Comparison of ENCODE assay signal across 36 cellular contexts in genomic region chr3:100580147-100580546, GRCh38. TPM values are rescaled to one million over a fixed set of nuclear protein-coding genes. Genes with fewer than 3 reads are reported as not detected.
"Had no signal": no experiment of that assay in that cellular context is flagged by ENCODE, and none has a peak within 500 bp of the region (broad histone marks: within the 10 kb centered on the region; RNA-seq: fewer than 3 reads in every experiment).

No MANE protein-coding gene starts in this region.

- DNase-seq: activated effector memory CD4-positive, alpha-beta T cell treated with anti-CD3 and anti-CD28 coated beads, Interleukin-2, amount 50 U/mL, for 16 hours; activated effector memory CD4-positive, alpha-beta T cell treated with Interleukin-2 at 50 U/mL for 16 hours; activated gamma-delta T cell; activated gamma-delta T cell treated with Interleukin-2 at 50 U/mL for 16 hours; activated naive CD4-positive, alpha-beta T cell; activated naive CD4-positive, alpha-beta T cell treated with anti-CD3 and anti-CD28 coated beads for 36 hours; activated naive CD4-positive, alpha-beta T cell treated with anti-CD3 and anti-CD28 coated beads, Interleukin-2, amount 10 ng/mL, durations not matched to agents 7 days and 5 days; activated naive CD4-positive, alpha-beta T cell treated with anti-CD3 and anti-CD28 coated beads, Interleukin-2, amount 50 U/mL, for 16 hours; activated naive CD4-positive, alpha-beta T cell treated with Interleukin-2 at 50 U/mL for 16 hours; activated naive CD8-positive, alpha-beta T cell treated with anti-CD3 and anti-CD28 coated beads for 36 hours; activated naive CD8-positive, alpha-beta T cell treated with anti-CD3 and anti-CD28 coated beads, Interleukin-2, amount 10 ng/mL, durations not matched to agents 7 days and 5 days; activated naive CD8-positive, alpha-beta T cell treated with anti-CD3 and anti-CD28 coated beads, Interleukin-2, amount 50 U/mL, for 24 hours; activated T-cell treated with anti-CD3 and anti-CD28 coated beads, Interleukin-2, amount 50 U/mL, for 1 hour; activated T-cell treated with anti-CD3 and anti-CD28 coated beads, Interleukin-2, amount 50 U/mL, for 24 hours; activated T-cell treated with anti-CD3 and anti-CD28 coated beads, Interleukin-2, amount 50 U/mL, for 4 hours; activated T-cell treated with anti-CD3 and anti-CD28 coated beads, Interleukin-2, amount 50 U/mL, for 48 hours; activated T-cell treated with anti-CD3 and anti-CD28 coated beads, Interleukin-2, amount 50 U/mL, for 72 hours; adrenal gland; amniotic stem cell; amygdala; anterior cingulate cortex; aorta; body of pancreas; brain microvascular endothelial cell; caudate nucleus; central memory CD4-positive, alpha-beta T cell; cerebellar nuclear complex had no signal

- ATAC-seq: activated naive CD4-positive, alpha-beta T cell treated with anti-CD3 and anti-CD28 coated beads, Interleukin-2, amount 50 U/mL, for 72 hours; activated naive CD8-positive, alpha-beta T cell treated with anti-CD3 and anti-CD28 coated beads, Interleukin-2, amount 50 U/mL, for 24 hours; activated T-cell treated with anti-CD3 and anti-CD28 coated beads, Interleukin-2, amount 50 U/mL, for 4 hours; activated T-cell treated with anti-CD3 and anti-CD28 coated beads, Interleukin-2, amount 50 U/mL, for 72 hours; activated T-helper 17 cell treated with anti-CD3 and anti-CD28 coated beads, Interleukin-2, amount 50 U/mL, for 72 hours; body of pancreas had no signal

RNA-seq across cellular contexts. Expression of gene ADGRG7, which starts 29.3 kb away (rescaled TPM):
- total RNA-seq: activated naive CD4-positive, alpha-beta T cell treated with anti-CD3 and anti-CD28 coated beads for 36 hours; activated naive CD4-positive, alpha-beta T cell treated with anti-CD3 and anti-CD28 coated beads, Interleukin-2, amount 50 U/mL, for 72 hours; activated naive CD8-positive, alpha-beta T cell treated with anti-CD3 and anti-CD28 coated beads for 36 hours; activated naive CD8-positive, alpha-beta T cell treated with anti-CD3 and anti-CD28 coated beads, Interleukin-2, amount 10 ng/mL, durations not matched to agents 7 days and 5 days; activated T-cell treated with anti-CD3 and anti-CD28 coated beads, Interleukin-2, amount 50 U/mL, for 4 hours; activated T-cell treated with anti-CD3 and anti-CD28 coated beads, Interleukin-2, amount 50 U/mL, for 72 hours; activated T-helper 1 cell treated with anti-CD3 and anti-CD28 coated beads, Interleukin-12 subunit alpha, Interleukin-12 subunit beta, Interleukin-2, Interleukin-4 antibody, amounts not matched to agents 30 ng/mL and 10 ng/mL and 1 ng/mL, durations not matched to agents 14 hours and 24 hours and 36 hours; activated T-helper 17 cell treated with anti-CD3 and anti-CD28 coated beads, Interleukin-2, amount 50 U/mL, for 72 hours; activated T-helper 2 cell treated with anti-CD3 and anti-CD28 coated beads, Interferon-gamma antibody, Interleukin-2, Interleukin-4, amounts not matched to agents 10 μg/mL and 5 μg/mL and 100 μg/mL, durations not matched to agents 14 hours and 24 hours and 36 hours; adrenal gland; ascending aorta; astrocyte; body of pancreas; breast epithelium; cerebellum; chondrocyte had no signal
